Comparison of ENCODE assay signal across 10 cellular contexts in the genomic region with DNA sequence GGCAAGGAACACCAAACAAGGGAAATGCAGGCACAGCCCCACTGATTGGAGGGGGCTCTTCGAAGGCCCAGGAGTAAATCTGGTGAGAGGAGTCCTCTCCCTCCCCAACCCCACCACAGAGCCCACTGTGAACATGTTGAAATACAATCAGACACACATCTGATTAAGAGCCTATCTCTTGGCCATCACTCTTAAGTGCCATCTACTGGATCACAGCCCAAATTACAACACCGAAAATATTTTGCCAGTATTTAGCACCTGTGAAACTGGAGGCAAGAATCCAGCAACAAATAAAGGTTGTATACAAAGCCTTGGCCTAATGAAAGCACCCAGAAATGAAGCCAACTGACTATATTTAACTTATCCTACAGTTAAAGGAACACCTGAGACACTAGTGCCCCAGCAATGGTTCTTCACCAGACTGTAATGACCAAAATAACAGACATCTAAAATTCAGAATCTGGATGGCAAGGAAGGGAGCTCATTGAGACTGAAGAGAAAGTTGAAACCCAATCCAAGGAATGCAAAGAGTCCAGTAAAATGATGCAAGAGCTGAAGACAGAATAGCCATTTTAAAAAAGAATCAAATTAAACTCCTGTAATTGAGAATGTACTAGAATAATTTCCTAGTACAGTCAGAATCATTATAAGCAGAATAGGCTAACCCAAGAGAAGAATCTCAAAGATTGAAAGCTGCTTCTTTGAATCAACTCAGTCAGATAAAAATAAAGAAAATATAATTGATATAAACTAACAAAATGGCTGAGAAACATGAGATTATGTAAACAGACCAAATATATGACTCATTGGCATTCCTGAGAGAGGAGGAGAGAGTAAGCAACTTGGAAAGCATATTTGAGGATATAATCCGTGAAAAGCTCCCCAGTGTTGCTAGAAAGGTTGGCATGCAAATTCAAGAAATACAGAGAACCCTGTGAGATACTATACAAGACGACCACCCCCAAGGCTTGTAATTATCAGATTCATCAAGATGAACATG.
DNase-seq lines count a peak whose midpoint lies in the region; ATAC-seq, FAIRE-seq and TF ChIP-seq lines count a peak whose summit lies in the region.
"Had no signal": no experiment of that assay in that cellular context is flagged by ENCODE, and none has a peak within 500 bp of the region (broad histone marks: within the 10 kb centered on the region; RNA-seq: fewer than 3 reads in every experiment).

No MANE protein-coding gene starts in this region.

- CTCF ChIA-PET in GM10248 (lab: Yijun Ruan, JAX) = interaction anchor here (1.3 kb wide), 1 partner anchor 11 kb away, joined by 5 read pairs; no protein-coding TSS in a partner anchor

- H3K4me3 ChIP-seq in astrocyte (ENCODE audit: insufficient read depth, low read depth, low read length) = no peak overlapping the region
- H3K4me3 ChIP-seq in mesendoderm (ENCODE audit: low read length) = no peak overlapping the region
- no peak overlapping the region for H3K4me3 ChIP-seq in pancreas

- H3K27me3 Mint-ChIP-seq in astrocyte (ENCODE audit: low read depth, unreplicated experiment) = no peaks in the 10 kb centered on the region
- H3K27me3 Mint-ChIP-seq in activated naive CD8-positive, alpha-beta T cell treated with anti-CD3 and anti-CD28 coated beads for 36 hours = no peaks in the 10 kb centered on the region
- H3K27me3 Mint-ChIP-seq in activated CD4-positive, alpha-beta T cell treated with anti-CD3 and anti-CD28 coated beads, Interleukin-2, amount 10 ng/mL, durations not matched to agents 24 days and 14 days = no peaks in the 10 kb centered on the region

- H2BK5ac ChIP-seq in mesendoderm (ENCODE audit: low read length) = no peak overlapping the region

- H3K27ac ChIP-seq in astrocyte (ENCODE audit: low read depth, low read length) (no peak overlapping the region), mesendoderm (ENCODE audit: low read depth, low read length) (no peak overlapping the region), pancreas (no peak overlapping the region)

- H3K79me1 ChIP-seq in mesendoderm (ENCODE audit: low read length) = no peaks in the 10 kb centered on the region

- H3K18ac ChIP-seq in mesendoderm (ENCODE audit: low read length) = no peak overlapping the region

- no peak overlapping the region for H3K4ac ChIP-seq in mesendoderm (ENCODE audit: low read depth, low read length)

- no peak overlapping the region for H2BK120ac ChIP-seq in mesendoderm (ENCODE audit: low read depth, low read length)

- H3K4me1 ChIP-seq in astrocyte (ENCODE audit: insufficient read depth, low read length) (no peaks in the 10 kb centered on the region), mesendoderm (ENCODE audit: control insufficient read depth, low read depth, low read length) (no peaks in the 10 kb centered on the region), pancreas (no peaks in the 10 kb centered on the region)

- H4K20me1 ChIP-seq in astrocyte (ENCODE audit: insufficient read depth, low read length) = no peaks in the 10 kb centered on the region

- H4K8ac ChIP-seq in mesendoderm (ENCODE audit: low read depth, low read length) = no peak overlapping the region

- H3K4me2 ChIP-seq in astrocyte (ENCODE audit: low read length) (no peak overlapping the region), mesendoderm (ENCODE audit: low read length) (no peak overlapping the region)

- H3K27ac Mint-ChIP-seq in astrocyte (ENCODE audit: unreplicated experiment) = peak overlapping the region; percentile 20
- H3K27ac Mint-ChIP-seq in activated naive CD8-positive, alpha-beta T cell treated with anti-CD3 and anti-CD28 coated beads for 36 hours = no peak overlapping the region
- no peak overlapping the region for H3K27ac Mint-ChIP-seq in activated CD4-positive, alpha-beta T cell treated with anti-CD3 and anti-CD28 coated beads, Interleukin-2, amount 10 ng/mL, durations not matched to agents 24 days and 14 days

- H2AFZ ChIP-seq in astrocyte (ENCODE audit: low read depth, low read length) = no peak overlapping the region

- no peak overlapping the region for H2BK15ac ChIP-seq in mesendoderm (replicated peaks; ENCODE audit: low read depth)

- H4K5ac ChIP-seq in mesendoderm (ENCODE audit: low read length) = no peak overlapping the region

- H3K9me3 ChIP-seq in astrocyte (ENCODE audit: insufficient read depth, low read depth, low read length) = no peaks in the 10 kb centered on the region
- H3K9me3 ChIP-seq in pancreas = no peaks in the 10 kb centered on the region

- no peak for ATAC-seq in pancreas

- peaks cover 2% of the 10 kb centered on the region for H3K9me3 Mint-ChIP-seq in astrocyte (ENCODE audit: unreplicated experiment)
- H3K9me3 Mint-ChIP-seq in activated naive CD8-positive, alpha-beta T cell treated with anti-CD3 and anti-CD28 coated beads for 36 hours = peaks cover 6% of the 10 kb centered on the region
- no peaks in the 10 kb centered on the region for H3K9me3 Mint-ChIP-seq in activated CD4-positive, alpha-beta T cell treated with anti-CD3 and anti-CD28 coated beads, Interleukin-2, amount 10 ng/mL, durations not matched to agents 24 days and 14 days

- no peaks in the 10 kb centered on the region for H3K36me3 ChIP-seq in astrocyte (ENCODE audit: insufficient read depth, low read length)
- no peaks in the 10 kb centered on the region for H3K36me3 ChIP-seq in mesendoderm (ENCODE audit: control insufficient read depth, insufficient read depth, low read length)
- H3K36me3 ChIP-seq in pancreas = no peaks in the 10 kb centered on the region

- TF ChIP-seq CTCF in GM10248 (IDR thresholded peaks at IDR 0.05; ENCODE audit: control extremely low read depth, extremely low read depth, low read depth, missing control alignments) (peak; percentile 17), LNCAP (IDR thresholded peaks at IDR 0.05) (peak; percentile 16; the same call in 1 of the 2 replicates), astrocyte (IDR thresholded peaks at IDR 0.05; ENCODE audit: insufficient read depth, low read depth, low read length) (no peak), pancreas (IDR thresholded peaks at IDR 0.05) (no peak)

- H3K79me2 ChIP-seq in astrocyte (ENCODE audit: insufficient read depth, low read length) (no peaks in the 10 kb centered on the region), mesendoderm (ENCODE audit: control insufficient read depth, insufficient read depth, low read length) (no peaks in the 10 kb centered on the region)

- intact Hi-C loops in pancreas (cut with DNase I) = no loop called here
- intact Hi-C loops in activated CD4-positive, alpha-beta T cell treated with anti-CD3 and anti-CD28 coated beads, Interleukin-2, amount 10 ng/mL, durations not matched to agents 24 days and 14 days (cut with micrococcal nuclease) = no loop called here

- H2AK5ac ChIP-seq in mesendoderm (ENCODE audit: low read length) = no peak overlapping the region

- POLR2A ChIA-PET in GM10248 (lab: Yijun Ruan, JAX) = no interaction called here

- no peak for DNase-seq in GM10248 (ENCODE audit: extremely low spot score)
- peak; percentile 4 for DNase-seq in astrocyte (ENCODE audit: low read depth)
- DNase-seq in mesendoderm = peak; percentile 43
- DNase-seq in pancreas = no peak
- no peak for DNase-seq in activated naive CD8-positive, alpha-beta T cell treated with anti-CD3 and anti-CD28 coated beads for 36 hours
- DNase-seq in activated CD4-positive, alpha-beta T cell treated with anti-CD3 and anti-CD28 coated beads, Interleukin-2, amount 10 ng/mL, durations not matched to agents 24 days and 14 days = no peak
- DNase-seq: NCI-H526, T-helper 9 cell had no signal

- FAIRE-seq in astrocyte (lab: Jason Lieb, UNC) (peak; percentile 13), pancreas (lab: Jason Lieb, UNC) (no peak)
- FAIRE-seq: colon had no signal

- WGBS in mesendoderm (ENCODE audit: extremely low coverage, insufficient coverage, low lambda C conversion rate) = no CpG with 5 or more reads among the region's 4 CpGs
- WGBS in pancreas, 2 donors = 89 to 94% methylated on average over 4 of the region's 4 CpGs

- no peak overlapping the region for H3K9ac ChIP-seq in astrocyte (ENCODE audit: low read length)
- H3K9ac ChIP-seq in mesendoderm (ENCODE audit: low read length) = no peak overlapping the region

- H3K36me3 Mint-ChIP-seq in astrocyte (ENCODE audit: low read depth, unreplicated experiment) = no peaks in the 10 kb centered on the region
- no peaks in the 10 kb centered on the region for H3K36me3 Mint-ChIP-seq in activated naive CD8-positive, alpha-beta T cell treated with anti-CD3 and anti-CD28 coated beads for 36 hours
- H3K36me3 Mint-ChIP-seq in activated CD4-positive, alpha-beta T cell treated with anti-CD3 and anti-CD28 coated beads, Interleukin-2, amount 10 ng/mL, durations not matched to agents 24 days and 14 days (ENCODE audit: low read depth) = no peaks in the 10 kb centered on the region

- H3K4me3 Mint-ChIP-seq in astrocyte (ENCODE audit: unreplicated experiment) = no peak overlapping the region
- no peak overlapping the region for H3K4me3 Mint-ChIP-seq in activated naive CD8-positive, alpha-beta T cell treated with anti-CD3 and anti-CD28 coated beads for 36 hours
- H3K4me3 Mint-ChIP-seq in activated CD4-positive, alpha-beta T cell treated with anti-CD3 and anti-CD28 coated beads, Interleukin-2, amount 10 ng/mL, durations not matched to agents 24 days and 14 days = no peak overlapping the region

- H3K56ac ChIP-seq in mesendoderm (ENCODE audit: low read length) = no peak overlapping the region

- H3K4me1 Mint-ChIP-seq in astrocyte (ENCODE audit: low read depth, unreplicated experiment) = peaks cover 4% of the 10 kb centered on the region
- no peaks in the 10 kb centered on the region for H3K4me1 Mint-ChIP-seq in activated naive CD8-positive, alpha-beta T cell treated with anti-CD3 and anti-CD28 coated beads for 36 hours
- no peaks in the 10 kb centered on the region for H3K4me1 Mint-ChIP-seq in activated CD4-positive, alpha-beta T cell treated with anti-CD3 and anti-CD28 coated beads, Interleukin-2, amount 10 ng/mL, durations not matched to agents 24 days and 14 days

- no peaks in the 10 kb centered on the region for H3K27me3 ChIP-seq in astrocyte (ENCODE audit: insufficient read depth, low read length)
- H3K27me3 ChIP-seq in mesendoderm (ENCODE audit: insufficient read depth, low read length, poor library complexity) = no peaks in the 10 kb centered on the region
- no peaks in the 10 kb centered on the region for H3K27me3 ChIP-seq in pancreas

- H3K23ac ChIP-seq in mesendoderm (ENCODE audit: low read length) = no peak overlapping the region

Comparison
In these comparisons a context has a peak if more than half of its experiments do, and no peak if none do; other contexts are left out.
1. DNase-seq: peak in astrocyte (single experiment) and mesendoderm (single experiment); none in GM10248 (single experiment), pancreas (0 of 6), activated naive CD8-positive, alpha-beta T cell treated with anti-CD3 and anti-CD28 coated beads for 36 hours (single experiment) and activated CD4-positive, alpha-beta T cell treated with anti-CD3 and anti-CD28 coated beads, Interleukin-2, amount 10 ng/mL, durations not matched to agents 24 days and 14 days (single experiment).
2. CTCF ChIP-seq: peak in GM10248 (single experiment) and LNCAP (single experiment); none in astrocyte (single experiment) and pancreas (0 of 4).